1 cellular context compared by ENCODE assay signal in the genomic region with DNA sequence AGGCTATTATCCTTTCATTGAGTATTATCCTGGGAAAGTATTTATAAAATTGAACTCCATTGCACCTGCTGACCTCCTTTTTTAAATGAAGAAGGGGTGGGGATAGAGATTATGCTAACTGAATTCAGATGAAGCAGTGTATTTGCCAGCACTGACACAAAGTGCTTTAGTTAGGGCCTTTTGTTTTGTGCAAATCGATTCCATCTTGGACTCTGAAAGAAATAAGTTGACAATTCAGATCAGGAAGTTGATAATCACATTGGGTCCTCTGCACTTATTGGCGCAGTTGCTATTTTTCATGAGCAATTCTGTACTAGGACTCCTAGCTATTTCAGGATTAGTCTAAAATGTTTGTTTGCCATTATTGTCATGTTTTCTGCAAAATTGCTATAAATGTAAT.
A peak's percentile ranks its signal among the peaks of the same experiment; 100 is the strongest.
TF ChIP-seq lines count a peak whose summit lies in the region.

No MANE protein-coding gene starts in this region.

TF ChIP-seq in HepG2, 621 proteins besides CTCF, POLR2A, EP300 and RAD21 (continued from another document and continues in another):
- TF ChIP-seq ARID2 (CRISPR knock-in tag; IDR thresholded peaks at IDR 0.05; ENCODE audit: borderline replicate concordance): no peak
- peak; percentile 44; the same call in 1 of the 2 replicates for TF ChIP-seq SOX5 (CRISPR knock-in tag; IDR thresholded peaks at IDR 0.05; ENCODE audit: borderline replicate concordance)
- no peak for TF ChIP-seq NCOA5 (CRISPR knock-in tag; IDR thresholded peaks at IDR 0.05)
- TF ChIP-seq HMG20A (CRISPR knock-in tag; IDR thresholded peaks at IDR 0.05; ENCODE audit: borderline replicate concordance): no peak
- TF ChIP-seq SP4 (CRISPR knock-in tag; IDR thresholded peaks at IDR 0.05): no peak
- TF ChIP-seq TBX3 (IDR thresholded peaks at IDR 0.05; ENCODE audit: borderline replicate concordance): no peak
- TF ChIP-seq, protein P1, sequence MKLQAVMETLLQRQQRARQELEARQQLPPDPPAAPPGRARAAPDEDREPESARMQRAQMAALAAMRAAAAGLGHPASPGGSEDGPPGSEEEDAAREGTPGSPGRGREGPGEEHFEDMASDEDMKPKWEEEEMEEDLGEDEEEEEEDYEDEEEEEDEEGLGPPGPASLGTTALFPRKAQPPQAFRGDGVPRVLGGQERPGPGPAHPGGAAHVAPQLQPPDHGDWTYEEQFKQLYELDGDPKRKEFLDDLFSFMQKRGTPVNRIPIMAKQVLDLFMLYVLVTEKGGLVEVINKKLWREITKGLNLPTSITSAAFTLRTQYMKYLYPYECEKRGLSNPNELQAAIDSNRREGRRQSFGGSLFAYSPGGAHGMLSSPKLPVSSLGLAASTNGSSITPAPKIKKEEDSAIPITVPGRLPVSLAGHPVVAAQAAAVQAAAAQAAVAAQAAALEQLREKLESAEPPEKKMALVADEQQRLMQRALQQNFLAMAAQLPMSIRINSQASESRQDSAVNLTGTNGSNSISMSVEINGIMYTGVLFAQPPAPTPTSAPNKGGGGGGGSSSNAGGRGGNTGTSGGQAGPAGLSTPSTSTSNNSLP (IDR thresholded peaks at IDR 0.05; ENCODE audit: low read depth, low read length): peak; percentile 34; the same call in 1 of the 2 replicates
- TF ChIP-seq PAWR (CRISPR knock-in tag; IDR thresholded peaks at IDR 0.05; ENCODE audit: borderline replicate concordance): no peak
- TF ChIP-seq GATAD2A (CRISPR knock-in tag; IDR thresholded peaks at IDR 0.05): peak; percentile 44; the same call in 1 of the 2 replicates
- no peak for TF ChIP-seq SOX6 (IDR thresholded peaks at IDR 0.05)
- peak; percentile 73 for TF ChIP-seq SOX6 (CRISPR knock-in tag; IDR thresholded peaks at IDR 0.05)
- no peak for TF ChIP-seq THAP8 (CRISPR knock-in tag; IDR thresholded peaks at IDR 0.05; ENCODE audit: borderline replicate concordance)
- no peak for TF ChIP-seq FOXA1 (IDR thresholded peaks at IDR 0.05)
- TF ChIP-seq FOXA1 (CRISPR knock-in tag; IDR thresholded peaks at IDR 0.05): no peak
- no peak for TF ChIP-seq ZNF180 (CRISPR knock-in tag; IDR thresholded peaks at IDR 0.05; ENCODE audit: borderline replicate concordance, low read depth)
- TF ChIP-seq, protein P2, sequence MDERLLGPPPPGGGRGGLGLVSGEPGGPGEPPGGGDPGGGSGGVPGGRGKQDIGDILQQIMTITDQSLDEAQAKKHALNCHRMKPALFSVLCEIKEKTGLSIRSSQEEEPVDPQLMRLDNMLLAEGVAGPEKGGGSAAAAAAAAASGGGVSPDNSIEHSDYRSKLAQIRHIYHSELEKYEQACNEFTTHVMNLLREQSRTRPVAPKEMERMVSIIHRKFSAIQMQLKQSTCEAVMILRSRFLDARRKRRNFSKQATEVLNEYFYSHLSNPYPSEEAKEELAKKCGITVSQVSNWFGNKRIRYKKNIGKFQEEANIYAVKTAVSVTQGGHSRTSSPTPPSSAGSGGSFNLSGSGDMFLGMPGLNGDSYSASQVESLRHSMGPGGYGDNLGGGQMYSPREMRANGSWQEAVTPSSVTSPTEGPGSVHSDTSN (CRISPR knock-in tag; IDR thresholded peaks at IDR 0.05): no peak
- TF ChIP-seq POGZ (CRISPR knock-in tag; IDR thresholded peaks at IDR 0.05): no peak
- no peak for TF ChIP-seq AKNA (CRISPR knock-in tag; IDR thresholded peaks at IDR 0.05; ENCODE audit: borderline replicate concordance)
- peak; percentile 88 for TF ChIP-seq ZNF205 (CRISPR knock-in tag; IDR thresholded peaks at IDR 0.05)
- TF ChIP-seq, protein P3, sequence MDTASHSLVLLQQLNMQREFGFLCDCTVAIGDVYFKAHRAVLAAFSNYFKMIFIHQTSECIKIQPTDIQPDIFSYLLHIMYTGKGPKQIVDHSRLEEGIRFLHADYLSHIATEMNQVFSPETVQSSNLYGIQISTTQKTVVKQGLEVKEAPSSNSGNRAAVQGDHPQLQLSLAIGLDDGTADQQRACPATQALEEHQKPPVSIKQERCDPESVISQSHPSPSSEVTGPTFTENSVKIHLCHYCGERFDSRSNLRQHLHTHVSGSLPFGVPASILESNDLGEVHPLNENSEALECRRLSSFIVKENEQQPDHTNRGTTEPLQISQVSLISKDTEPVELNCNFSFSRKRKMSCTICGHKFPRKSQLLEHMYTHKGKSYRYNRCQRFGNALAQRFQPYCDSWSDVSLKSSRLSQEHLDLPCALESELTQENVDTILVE (CRISPR knock-in tag; IDR thresholded peaks at IDR 0.05): no peak
- TF ChIP-seq, protein P4, sequence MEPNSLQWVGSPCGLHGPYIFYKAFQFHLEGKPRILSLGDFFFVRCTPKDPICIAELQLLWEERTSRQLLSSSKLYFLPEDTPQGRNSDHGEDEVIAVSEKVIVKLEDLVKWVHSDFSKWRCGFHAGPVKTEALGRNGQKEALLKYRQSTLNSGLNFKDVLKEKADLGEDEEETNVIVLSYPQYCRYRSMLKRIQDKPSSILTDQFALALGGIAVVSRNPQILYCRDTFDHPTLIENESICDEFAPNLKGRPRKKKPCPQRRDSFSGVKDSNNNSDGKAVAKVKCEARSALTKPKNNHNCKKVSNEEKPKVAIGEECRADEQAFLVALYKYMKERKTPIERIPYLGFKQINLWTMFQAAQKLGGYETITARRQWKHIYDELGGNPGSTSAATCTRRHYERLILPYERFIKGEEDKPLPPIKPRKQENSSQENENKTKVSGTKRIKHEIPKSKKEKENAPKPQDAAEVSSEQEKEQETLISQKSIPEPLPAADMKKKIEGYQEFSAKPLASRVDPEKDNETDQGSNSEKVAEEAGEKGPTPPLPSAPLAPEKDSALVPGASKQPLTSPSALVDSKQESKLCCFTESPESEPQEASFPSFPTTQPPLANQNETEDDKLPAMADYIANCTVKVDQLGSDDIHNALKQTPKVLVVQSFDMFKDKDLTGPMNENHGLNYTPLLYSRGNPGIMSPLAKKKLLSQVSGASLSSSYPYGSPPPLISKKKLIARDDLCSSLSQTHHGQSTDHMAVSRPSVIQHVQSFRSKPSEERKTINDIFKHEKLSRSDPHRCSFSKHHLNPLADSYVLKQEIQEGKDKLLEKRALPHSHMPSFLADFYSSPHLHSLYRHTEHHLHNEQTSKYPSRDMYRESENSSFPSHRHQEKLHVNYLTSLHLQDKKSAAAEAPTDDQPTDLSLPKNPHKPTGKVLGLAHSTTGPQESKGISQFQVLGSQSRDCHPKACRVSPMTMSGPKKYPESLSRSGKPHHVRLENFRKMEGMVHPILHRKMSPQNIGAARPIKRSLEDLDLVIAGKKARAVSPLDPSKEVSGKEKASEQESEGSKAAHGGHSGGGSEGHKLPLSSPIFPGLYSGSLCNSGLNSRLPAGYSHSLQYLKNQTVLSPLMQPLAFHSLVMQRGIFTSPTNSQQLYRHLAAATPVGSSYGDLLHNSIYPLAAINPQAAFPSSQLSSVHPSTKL (CRISPR knock-in tag; IDR thresholded peaks at IDR 0.05): peak; percentile 19; the same call in 1 of the 2 replicates
- TF ChIP-seq, protein P5, sequence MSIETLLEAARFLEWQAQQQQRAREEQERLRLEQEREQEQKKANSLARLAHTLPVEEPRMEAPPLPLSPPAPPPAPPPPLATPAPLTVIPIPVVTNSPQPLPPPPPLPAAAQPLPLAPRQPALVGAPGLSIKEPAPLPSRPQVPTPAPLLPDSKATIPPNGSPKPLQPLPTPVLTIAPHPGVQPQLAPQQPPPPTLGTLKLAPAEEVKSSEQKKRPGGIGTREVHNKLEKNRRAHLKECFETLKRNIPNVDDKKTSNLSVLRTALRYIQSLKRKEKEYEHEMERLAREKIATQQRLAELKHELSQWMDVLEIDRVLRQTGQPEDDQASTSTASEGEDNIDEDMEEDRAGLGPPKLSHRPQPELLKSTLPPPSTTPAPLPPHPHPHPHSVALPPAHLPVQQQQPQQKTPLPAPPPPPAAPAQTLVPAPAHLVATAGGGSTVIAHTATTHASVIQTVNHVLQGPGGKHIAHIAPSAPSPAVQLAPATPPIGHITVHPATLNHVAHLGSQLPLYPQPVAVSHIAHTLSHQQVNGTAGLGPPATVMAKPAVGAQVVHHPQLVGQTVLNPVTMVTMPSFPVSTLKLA (IDR thresholded peaks at IDR 0.05): no peak
- TF ChIP-seq POLR2AphosphoS2 (IDR thresholded peaks at IDR 0.05; ENCODE audit: low read depth, low read length): no peak
- TF ChIP-seq HNF4A (CRISPR knock-in tag; IDR thresholded peaks at IDR 0.05): peak; percentile 50
- TF ChIP-seq, protein P6, sequence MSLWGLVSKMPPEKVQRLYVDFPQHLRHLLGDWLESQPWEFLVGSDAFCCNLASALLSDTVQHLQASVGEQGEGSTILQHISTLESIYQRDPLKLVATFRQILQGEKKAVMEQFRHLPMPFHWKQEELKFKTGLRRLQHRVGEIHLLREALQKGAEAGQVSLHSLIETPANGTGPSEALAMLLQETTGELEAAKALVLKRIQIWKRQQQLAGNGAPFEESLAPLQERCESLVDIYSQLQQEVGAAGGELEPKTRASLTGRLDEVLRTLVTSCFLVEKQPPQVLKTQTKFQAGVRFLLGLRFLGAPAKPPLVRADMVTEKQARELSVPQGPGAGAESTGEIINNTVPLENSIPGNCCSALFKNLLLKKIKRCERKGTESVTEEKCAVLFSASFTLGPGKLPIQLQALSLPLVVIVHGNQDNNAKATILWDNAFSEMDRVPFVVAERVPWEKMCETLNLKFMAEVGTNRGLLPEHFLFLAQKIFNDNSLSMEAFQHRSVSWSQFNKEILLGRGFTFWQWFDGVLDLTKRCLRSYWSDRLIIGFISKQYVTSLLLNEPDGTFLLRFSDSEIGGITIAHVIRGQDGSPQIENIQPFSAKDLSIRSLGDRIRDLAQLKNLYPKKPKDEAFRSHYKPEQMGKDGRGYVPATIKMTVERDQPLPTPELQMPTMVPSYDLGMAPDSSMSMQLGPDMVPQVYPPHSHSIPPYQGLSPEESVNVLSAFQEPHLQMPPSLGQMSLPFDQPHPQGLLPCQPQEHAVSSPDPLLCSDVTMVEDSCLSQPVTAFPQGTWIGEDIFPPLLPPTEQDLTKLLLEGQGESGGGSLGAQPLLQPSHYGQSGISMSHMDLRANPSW (CRISPR knock-in tag; IDR thresholded peaks at IDR 0.05; ENCODE audit: borderline replicate concordance): no peak
- TF ChIP-seq PRDM10 (CRISPR knock-in tag; IDR thresholded peaks at IDR 0.05; ENCODE audit: low read depth): no peak
- no peak for TF ChIP-seq ZNF816 (CRISPR knock-in tag; IDR thresholded peaks at IDR 0.05; ENCODE audit: borderline replicate concordance)
